Comparison of ENCODE assay signal across 20 cellular contexts in the genomic region with DNA sequence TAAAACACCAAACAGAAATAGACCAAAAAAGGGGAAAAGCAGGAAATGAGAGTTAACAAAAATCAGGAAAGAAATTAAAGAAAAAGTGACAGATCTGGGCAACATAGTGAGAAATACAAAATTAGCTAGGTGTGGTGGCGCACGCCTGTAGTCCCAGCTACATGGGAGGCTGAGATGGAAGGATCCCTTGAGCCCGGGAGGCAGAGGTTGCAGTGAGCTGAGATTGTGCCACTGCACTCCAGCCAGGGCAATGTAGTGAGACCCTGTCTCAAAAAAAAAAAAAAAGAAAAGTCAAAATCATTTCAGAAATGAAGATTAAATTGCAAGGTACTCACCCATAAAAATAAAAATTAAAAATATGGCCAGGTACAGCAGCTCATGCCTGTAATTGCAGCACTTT. TPM values are rescaled to one million over a fixed set of nuclear protein-coding genes. Genes with fewer than 3 reads are reported as not detected.
DNase-seq lines count a peak whose midpoint lies in the region; ATAC-seq and TF ChIP-seq lines count a peak whose summit lies in the region.
"Had no signal": no experiment of that assay in that cellular context is flagged by ENCODE, and none has a peak within 500 bp of the region (broad histone marks: within the 10 kb centered on the region; RNA-seq: fewer than 3 reads in every experiment).

No MANE protein-coding gene starts in this region.

- H3K36me3 ChIP-seq in spleen = no peaks in the 10 kb centered on the region
- H3K36me3 ChIP-seq: BLaER1 treated with 17β-estradiol and CSF1 and Interleukin-3, amounts not matched to agents 10 nM and 100 nM had no signal

- intact Hi-C loops in cardiac septum (cut with DNase I) (loop anchor here (5.0 kb wide), 1 partner anchor 572 kb away; no protein-coding TSS in a partner anchor), Right ventricle myocardium inferior (cut with DNase I) (no loop called here), spleen (cut with DNase I; ENCODE audit: low total_unique reads) (no loop called here)

- H3K4me1 ChIP-seq in spleen = peaks cover 0 to 15% (median 13%) of the 10 kb centered on the region in 6 donors

- peak; percentile 1 for DNase-seq in cardiac septum (ENCODE audit: low spot score)
- DNase-seq in Right ventricle myocardium inferior (ENCODE audit: missing footprints) = no peak
- peak; percentile 1 for DNase-seq in islet precursor cell
- peak; percentile 2 for DNase-seq in spleen
- DNase-seq in AML-193 (lab: John Stamatoyannopoulos, UW) = no peak
- no peak for DNase-seq in inferior parietal cortex (ENCODE audit: extremely low spot score)
- no peak for DNase-seq in NCI-H82 (lab: John Stamatoyannopoulos, UW)
- DNase-seq: 8988T; CD8-positive, alpha-beta T cell; COR-L47; DMS 273 treated with DMSO at 0.1 percent for 48 hours; DMS53; DND-41; EL; H9 had no signal

- peaks cover 2 to 26% (median 18%) of the 10 kb centered on the region in 7 donors for H3K27me3 ChIP-seq in spleen (replicated peaks in 1 of 7)

- WGBS in spleen, 5 donors = 91 to 97% (median 96%) methylated on average over 3 of the region's 3 CpGs

- ATAC-seq in Right ventricle myocardium inferior = no peak
- ATAC-seq: CD8-positive, alpha-beta T cell; GM12878 had no signal

- TF ChIP-seq CTCF in spleen (IDR thresholded peaks at IDR 0.05 in 8 of 11, conservative IDR thresholded peaks at IDR 0.05 in 3 of 11) = no peak

- H3K27ac ChIP-seq in spleen = no peak overlapping the region
- H3K27ac ChIP-seq: BLaER1 treated with 17β-estradiol and CSF1 and Interleukin-3, amounts not matched to agents 10 nM and 100 nM had no signal

- no peak for TF ChIP-seq POLR2A in spleen (IDR thresholded peaks at IDR 0.05)

- no peak overlapping the region for H3K4me3 ChIP-seq in spleen
- H3K4me3 ChIP-seq: BLaER1 treated with 17β-estradiol and CSF1 and Interleukin-3, amounts not matched to agents 10 nM and 100 nM; GM12878 had no signal

- H3K9me3 ChIP-seq in spleen = peaks cover 0 to 26% (median 18%) of the 10 kb centered on the region in 8 donors

RNA-seq across cellular contexts. Expression of a gene that starts 13.0 kb away (rescaled TPM):
- total RNA-seq in cardiac septum (not detected), Right ventricle myocardium inferior (not detected), spleen (under 1 TPM in 5 of 7 donors, not detected in 2; 0.07 to 0.26 (median 0.11) TPM)
- polyA plus RNA-seq in spleen = under 1 TPM in 2 of 3 donors, not detected in 1; 0.02 to 0.05 TPM
- total RNA-seq: B cell, HT-29 had no signal
- polyA plus RNA-seq: AG04450 had no signal

Comparison
In these comparisons a context has a peak if more than half of its experiments do, and no peak if none do; other contexts are left out.
1. DNase-seq: peak in cardiac septum (single experiment), islet precursor cell (single experiment) and spleen (single experiment); none in Right ventricle myocardium inferior (single experiment), AML-193 (0 of 2), inferior parietal cortex (single experiment) and NCI-H82 (single experiment).